Comparison of ENCODE assay signal across 28 cellular contexts in genomic region chr1:227622739-227623475, GRCh38.
"Had no signal": no experiment of that assay in that cellular context is flagged by ENCODE, and none has a peak within 500 bp of the region (broad histone marks: within the 10 kb centered on the region; RNA-seq: fewer than 3 reads in every experiment).

No MANE protein-coding gene starts in this region.

- H3K4me1 Mint-ChIP-seq: activated CD8-positive, alpha-beta memory T cell treated with anti-CD3 and anti-CD28 coated beads, Interleukin-2, amount 10 ng/mL, durations not matched to agents 7 days and 5 days had no signal

- H3K4me1 ChIP-seq: foreskin keratinocyte, gastrocnemius medialis, heart left ventricle had no signal

- ATAC-seq: activated CD8-positive, alpha-beta memory T cell treated with anti-CD3 and anti-CD28 coated beads, Interleukin-2, amount 10 ng/mL, durations not matched to agents 7 days and 5 days; activated CD8-positive, alpha-beta T cell treated with anti-CD3 and anti-CD28 coated beads, Interleukin-2, amount 10 ng/mL, durations not matched to agents 7 days and 5 days; foreskin keratinocyte; gastrocnemius medialis; heart left ventricle had no signal

- H3K36me3 ChIP-seq: brain microvascular endothelial cell had no signal

- H3K4me3 ChIP-seq: coronary artery, dorsolateral prefrontal cortex, gastrocnemius medialis, heart left ventricle had no signal

- H3K4me3 Mint-ChIP-seq: activated CD8-positive, alpha-beta memory T cell treated with anti-CD3 and anti-CD28 coated beads, Interleukin-2, amount 10 ng/mL, durations not matched to agents 7 days and 5 days; activated CD8-positive, alpha-beta T cell treated with anti-CD3 and anti-CD28 coated beads, Interleukin-2, amount 10 ng/mL, durations not matched to agents 7 days and 5 days; activated naive CD8-positive, alpha-beta T cell; activated T-helper 1 cell treated with anti-CD3 and anti-CD28 coated beads, Interleukin-12 subunit alpha, Interleukin-12 subunit beta, Interleukin-2, Interleukin-4 antibody, amounts not matched to agents 30 ng/mL and 10 ng/mL and 1 ng/mL, durations not matched to agents 14 hours and 24 hours and 36 hours; central memory CD8-positive, alpha-beta T cell; dendritic cell treated with granulocyte-macrophage colony-stimulating factor and Interleukin-4, amounts not matched to agents 40 ng/mL and 50 ng/mL, for 4 days had no signal

- H3K27ac Mint-ChIP-seq: activated CD8-positive, alpha-beta memory T cell treated with anti-CD3 and anti-CD28 coated beads, Interleukin-2, amount 10 ng/mL, durations not matched to agents 7 days and 5 days; activated CD8-positive, alpha-beta T cell treated with anti-CD3 and anti-CD28 coated beads, Interleukin-2, amount 10 ng/mL, durations not matched to agents 7 days and 5 days; activated naive CD8-positive, alpha-beta T cell; activated T-helper 1 cell treated with anti-CD3 and anti-CD28 coated beads, Interleukin-12 subunit alpha, Interleukin-12 subunit beta, Interleukin-2, Interleukin-4 antibody, amounts not matched to agents 30 ng/mL and 10 ng/mL and 1 ng/mL, durations not matched to agents 14 hours and 24 hours and 36 hours; dendritic cell treated with granulocyte-macrophage colony-stimulating factor and Interleukin-4, amounts not matched to agents 40 ng/mL and 50 ng/mL, for 4 days had no signal

- DNase-seq: activated CD4-positive, alpha-beta T cell treated with anti-CD3 and anti-CD28 coated beads for 1 hour; activated CD4-positive, alpha-beta T cell treated with anti-CD3 and anti-CD28 coated beads for 4 hours; activated CD4-positive, alpha-beta T cell treated with anti-CD3 and anti-CD28 coated beads, Interleukin-2, amount 50 U/mL, for 1 hour; activated CD4-positive, alpha-beta T cell treated with anti-CD3 and anti-CD28 coated beads, Interleukin-2, amount 50 U/mL, for 48 hours; activated CD8-positive, alpha-beta memory T cell treated with anti-CD3 and anti-CD28 coated beads, Interleukin-2, amount 10 ng/mL, durations not matched to agents 7 days and 5 days; activated CD8-positive, alpha-beta memory T cell treated with anti-CD3 and anti-CD28 coated beads, Interleukin-2, amount 50 U/mL, for 4 hours; activated CD8-positive, alpha-beta T cell treated with anti-CD3 and anti-CD28 coated beads, Interleukin-2, amount 10 ng/mL, durations not matched to agents 7 days and 5 days; activated gamma-delta T cell treated with Interleukin-2 at 50 U/mL for 16 hours; activated naive CD4-positive, alpha-beta T cell treated with anti-CD3 and anti-CD28 coated beads, Interleukin-2, amount 50 U/mL, for 16 hours; activated naive CD4-positive, alpha-beta T cell treated with Interleukin-2 at 50 U/mL for 16 hours; activated T-cell treated with anti-CD3 and anti-CD28 coated beads, Interleukin-2, amount 50 U/mL, for 1 hour; activated T-cell treated with anti-CD3 and anti-CD28 coated beads, Interleukin-2, amount 50 U/mL, for 48 hours; amniotic stem cell; anterior cingulate cortex; brain microvascular endothelial cell; dorsolateral prefrontal cortex; effector memory CD4-positive, alpha-beta T cell; foreskin keratinocyte; gastrocnemius medialis; glutamatergic neuron; heart left ventricle; T-helper 2 cell had no signal

- H3K27me3 ChIP-seq: brain microvascular endothelial cell, dorsolateral prefrontal cortex, foreskin keratinocyte, gastrocnemius medialis, heart left ventricle had no signal

- H3K9me3 ChIP-seq: gastrocnemius medialis had no signal

- H3K27ac ChIP-seq: brain microvascular endothelial cell, coronary artery, dorsolateral prefrontal cortex, epithelial cell of prostate, foreskin keratinocyte, gastrocnemius medialis, heart left ventricle had no signal

- H3K27me3 Mint-ChIP-seq: activated CD8-positive, alpha-beta memory T cell treated with anti-CD3 and anti-CD28 coated beads, Interleukin-2, amount 10 ng/mL, durations not matched to agents 7 days and 5 days; activated naive CD8-positive, alpha-beta T cell; central memory CD8-positive, alpha-beta T cell; dendritic cell treated with granulocyte-macrophage colony-stimulating factor and Interleukin-4, amounts not matched to agents 40 ng/mL and 50 ng/mL, for 4 days had no signal
